ENCODE assay signal across 13 cellular contexts in the genomic region with DNA sequence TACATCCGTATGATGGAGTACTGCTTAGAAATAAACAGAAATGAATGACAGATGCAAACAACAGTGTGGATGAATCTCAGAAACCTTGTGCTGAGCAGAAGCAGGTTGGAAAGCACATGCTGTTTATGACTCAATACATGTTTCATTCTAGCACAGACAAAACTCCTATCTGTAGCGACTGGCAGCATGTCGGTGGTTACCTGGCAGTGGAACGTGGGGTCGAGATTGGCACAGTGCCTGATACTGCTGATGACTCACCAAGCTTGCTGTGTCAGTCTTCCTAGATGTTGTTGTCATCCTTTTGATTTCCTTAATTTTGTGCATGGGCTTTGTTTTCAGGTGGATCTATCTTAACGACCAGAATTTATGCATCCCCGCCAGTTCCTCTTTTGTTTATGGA.
DNase-seq lines count a peak whose midpoint lies in the region; FAIRE-seq and TF ChIP-seq lines count a peak whose summit lies in the region.
"Had no signal": no experiment of that assay in that cellular context is flagged by ENCODE, and none has a peak within 500 bp of the region (broad histone marks: within the 10 kb centered on the region; RNA-seq: fewer than 3 reads in every experiment).

No MANE protein-coding gene starts in this region.

- peak overlapping the region in 3 of 5 experiments; percentile 8 to 37 (median 22) for H3K27ac Mint-ChIP-seq in brain
- H3K27ac Mint-ChIP-seq in CD4-positive, alpha-beta memory T cell = peak overlapping the region in 1 of 7 donors; percentile 27
- H3K27ac Mint-ChIP-seq: T-cell had no signal

- H3K4me1 Mint-ChIP-seq in brain = peaks cover 4% of the 10 kb centered on the region
- H3K4me1 Mint-ChIP-seq in CD4-positive, alpha-beta memory T cell = no peaks in the 10 kb centered on the region

- DNase-seq in activated CD4-positive, alpha-beta T cell treated with anti-CD3 and anti-CD28 coated beads, Interleukin-2, amount 50 U/mL, for 4 hours = peak; percentile 15 to 22
- DNase-seq in activated CD4-positive, alpha-beta T cell treated with anti-CD3 and anti-CD28 coated beads, Interleukin-2, amount 50 U/mL, for 1 hour = no peak
- DNase-seq in M059J (ENCODE audit: low read depth) (peak; percentile 59), tibial artery (no peak), GM12891 (ENCODE audit: insufficient read length, low spot score) (no peak)
- DNase-seq in stimulated activated CD4-positive, alpha-beta T cell treated with anti-CD3 and anti-CD28 coated beads, Interleukin-15, amount 100 ng/mL, for 24 hours = peak; percentile 38
- no peak for DNase-seq in CD4-positive, alpha-beta memory T cell
- DNase-seq: foreskin melanocyte, uterus had no signal

- FAIRE-seq in GM12891 (lab: Jason Lieb, UNC) = no peak
- FAIRE-seq: islet of Langerhans had no signal

- no peak for TF ChIP-seq CTCF in brain (conservative IDR thresholded peaks at IDR 0.05)
- no peak for TF ChIP-seq CTCF in tibial artery (IDR thresholded peaks at IDR 0.05)

- H3K27me3 Mint-ChIP-seq in brain = no peaks in the 10 kb centered on the region
- no peaks in the 10 kb centered on the region for H3K27me3 Mint-ChIP-seq in CD4-positive, alpha-beta memory T cell
- H3K27me3 Mint-ChIP-seq: T-cell had no signal

- no peaks in the 10 kb centered on the region for H3K9me3 ChIP-seq in tibial artery
- no peaks in the 10 kb centered on the region for H3K9me3 ChIP-seq in CD4-positive, alpha-beta memory T cell (ENCODE audit: control insufficient read depth in 1 of 2, low read length in 2 of 2)
- H3K9me3 ChIP-seq: uterus had no signal

- CTCF ChIA-PET in CD4-positive, alpha-beta memory T cell (lab: Charles Lee; ENCODE audit: partially characterized antibody) = interaction anchor here (1.5 kb wide), 1 partner anchor 11 kb away, joined by 5 read pairs; no protein-coding TSS in a partner anchor

- H3K4me1 ChIP-seq in tibial artery = no peaks in the 10 kb centered on the region
- H3K4me1 ChIP-seq in CD4-positive, alpha-beta memory T cell (ENCODE audit: insufficient read depth, low read length) = no peaks in the 10 kb centered on the region
- H3K4me1 ChIP-seq: parathyroid adenoma, uterus had no signal

- H3K4me3 Mint-ChIP-seq in brain = no peak overlapping the region
- H3K4me3 Mint-ChIP-seq in CD4-positive, alpha-beta memory T cell = no peak overlapping the region
- H3K4me3 Mint-ChIP-seq: T-cell had no signal

- peaks cover 14 to 50% (median 30%) of the 10 kb centered on the region in 3 donors for H3K36me3 ChIP-seq in tibial artery
- peaks cover 11% of the 10 kb centered on the region for H3K36me3 ChIP-seq in CD4-positive, alpha-beta memory T cell (ENCODE audit: insufficient read depth, low read length)
- H3K36me3 ChIP-seq: uterus had no signal

- H3K27me3 ChIP-seq in tibial artery = no peaks in the 10 kb centered on the region
- no peaks in the 10 kb centered on the region for H3K27me3 ChIP-seq in CD4-positive, alpha-beta memory T cell (ENCODE audit: insufficient read depth, low read length)
- H3K27me3 ChIP-seq: uterus had no signal

- TF ChIP-seq POLR2A in GM12891 (IDR thresholded peaks at IDR 0.05; ENCODE audit: low read depth, low read length) = no peak

- no peak overlapping the region for H3K4me3 ChIP-seq in tibial artery
- H3K4me3 ChIP-seq in CD4-positive, alpha-beta memory T cell (ENCODE audit: low read length in 2 of 2) = no peak overlapping the region
- H3K4me3 ChIP-seq: uterus had no signal

- peaks cover 52% of the 10 kb centered on the region for H3K36me3 Mint-ChIP-seq in brain
- peaks cover 41 to 54% of the 10 kb centered on the region in 2 donors for H3K36me3 Mint-ChIP-seq in CD4-positive, alpha-beta memory T cell

- intact Hi-C loops in tibial artery (cut with DNase I; ENCODE audit: low total_unique reads) = no loop called here
- intact Hi-C loops in CD4-positive, alpha-beta memory T cell (cut with micrococcal nuclease) = no loop called here

- no peak overlapping the region for H3K27ac ChIP-seq in tibial artery
- no peak overlapping the region for H3K27ac ChIP-seq in CD4-positive, alpha-beta memory T cell (ENCODE audit: low read depth, low read length)
- H3K27ac ChIP-seq: parathyroid adenoma, uterus had no signal

- POLR2A ChIA-PET in CD4-positive, alpha-beta memory T cell (lab: Charles Lee; ENCODE audit: partially characterized antibody) = no interaction called here

- H3K9me3 Mint-ChIP-seq in brain = no peaks in the 10 kb centered on the region
- H3K9me3 Mint-ChIP-seq in CD4-positive, alpha-beta memory T cell = no peaks in the 10 kb centered on the region
- H3K9me3 Mint-ChIP-seq: T-cell had no signal

TF ChIP-seq in GM12891, 5 proteins besides CTCF, POLR2A, EP300 and RAD21:
- no peak for TF ChIP-seq PAX5 (IDR thresholded peaks at IDR 0.05; ENCODE audit: insufficient read depth, low read length, severe bottlenecking)
- no peak for TF ChIP-seq SPI1 (IDR thresholded peaks at IDR 0.05; ENCODE audit: low read depth, low read length)
- TF ChIP-seq TAF1 (IDR thresholded peaks at IDR 0.05; ENCODE audit: low read depth, low read length) = no peak
- no peak for TF ChIP-seq POU2F2 (IDR thresholded peaks at IDR 0.05; ENCODE audit: low read depth, low read length)
- TF ChIP-seq POLR2AphosphoS5 (IDR thresholded peaks at IDR 0.05; ENCODE audit: low read depth, low read length) = no peak

Comparison
In these comparisons a context has a peak if more than half of its experiments do, and no peak if none do; other contexts are left out.
1. DNase-seq: peak in activated CD4-positive, alpha-beta T cell treated with anti-CD3 and anti-CD28 coated beads, Interleukin-2, amount 50 U/mL, for 4 hours (2 of 2), M059J (single experiment) and stimulated activated CD4-positive, alpha-beta T cell treated with anti-CD3 and anti-CD28 coated beads, Interleukin-15, amount 100 ng/mL, for 24 hours (single experiment); none in activated CD4-positive, alpha-beta T cell treated with anti-CD3 and anti-CD28 coated beads, Interleukin-2, amount 50 U/mL, for 1 hour (single experiment), tibial artery (0 of 2), CD4-positive, alpha-beta memory T cell (0 of 5) and GM12891 (single experiment).